ENCODE assay signal across 10 cellular contexts in genomic region chr5:98775246-98775961, GRCh38. TPM values are rescaled to one million over a fixed set of nuclear protein-coding genes. Genes with fewer than 3 reads are reported as not detected.
DNase-seq lines count a peak whose midpoint lies in the region; ATAC-seq, FAIRE-seq and TF ChIP-seq lines count a peak whose summit lies in the region.
"Had no signal": no experiment of that assay in that cellular context is flagged by ENCODE, and none has a peak within 500 bp of the region (broad histone marks: within the 10 kb centered on the region; RNA-seq: fewer than 3 reads in every experiment).

No MANE protein-coding gene starts in this region.

- H3K4me3 Mint-ChIP-seq in CD8-positive, alpha-beta T cell = peak overlapping the region; percentile 95
- peak overlapping the region; percentile 98 for H3K4me3 Mint-ChIP-seq in neural crest cell

- BruUV-seq in endothelial cell of umbilical vein (replicated peaks; lab: Mats Ljungman, UMichigan) = no TSS peak

- no peak for DNase-seq in CD8-positive, alpha-beta T cell
- DNase-seq in NT2/D1 (ENCODE audit: low read depth, low spot score) (no peak), endothelial cell of umbilical vein (ENCODE audit: low read depth, low spot score) (no peak), neural crest cell (ENCODE audit: low read depth, low spot score) (no peak), NOMO-1 (lab: John Stamatoyannopoulos, UW; ENCODE audit: unreplicated experiment in 2 of 2) (no peak), HuH-7.5 (ENCODE audit: low spot score) (no peak), NCI-H1930 (lab: John Stamatoyannopoulos, UW) (no peak)
- DNase-seq: islet precursor cell, SIG-M5 had no signal

- dilution Hi-C loops in endothelial cell of umbilical vein (cut with MboI; ENCODE audit: extremely low pct_ligation_motif_present, low sequenced_read_pairs) = no loop called here

- peak overlapping the region; percentile 93 for H3K4me2 ChIP-seq in endothelial cell of umbilical vein (ENCODE audit: insufficient read depth, low read length)

- no peak for TF ChIP-seq CTCF in CD8-positive, alpha-beta T cell (IDR thresholded peaks at IDR 0.05)
- TF ChIP-seq CTCF in endothelial cell of umbilical vein (IDR thresholded peaks at IDR 0.05; ENCODE audit: extremely low read depth in 1 of 2, insufficient read depth in 1 of 2, low read depth in 1 of 2, low read length in 2 of 2) = no peak
- no peak for TF ChIP-seq CTCF in neural crest cell (conservative IDR thresholded peaks at IDR 0.05)

- peaks cover 74% of the 10 kb centered on the region for H3K79me2 ChIP-seq in endothelial cell of umbilical vein (ENCODE audit: control insufficient read depth, insufficient read depth, low read length)

- H3K27ac ChIP-seq in CD8-positive, alpha-beta T cell (ENCODE audit: low read depth, low read length) = no peak overlapping the region
- peak overlapping the region; percentile 15 for H3K27ac ChIP-seq in endothelial cell of umbilical vein (ENCODE audit: insufficient read depth, low read depth, low read length)

- no peaks in the 10 kb centered on the region for H3K9me3 Mint-ChIP-seq in CD8-positive, alpha-beta T cell
- H3K9me3 Mint-ChIP-seq in neural crest cell = no peaks in the 10 kb centered on the region

- peaks cover 7% of the 10 kb centered on the region for H4K20me1 ChIP-seq in endothelial cell of umbilical vein (replicated peaks; ENCODE audit: control insufficient read depth, extremely low read depth, insufficient read depth, low read length)

- no peak overlapping the region for H3K27ac Mint-ChIP-seq in CD8-positive, alpha-beta T cell
- peak overlapping the region; percentile 88 for H3K27ac Mint-ChIP-seq in neural crest cell (ENCODE audit: unreplicated experiment)

- peaks cover 26% of the 10 kb centered on the region for H3K4me1 ChIP-seq in CD8-positive, alpha-beta T cell (ENCODE audit: insufficient read depth, low read length)
- H3K4me1 ChIP-seq in NT2/D1 (ENCODE audit: insufficient read depth, insufficient read length) (peaks cover 6% of the 10 kb centered on the region), endothelial cell of umbilical vein (ENCODE audit: control insufficient read depth, extremely low read depth, insufficient read depth, low read length) (peaks cover 33% of the 10 kb centered on the region)

- no peaks in the 10 kb centered on the region for H3K9me1 ChIP-seq in endothelial cell of umbilical vein (replicated peaks; ENCODE audit: control insufficient read depth, extremely low read depth, insufficient read depth, low read length)

- H3K4me3 ChIP-seq in CD8-positive, alpha-beta T cell (ENCODE audit: low read depth, low read length) = peak overlapping the region; percentile 70
- peak overlapping the region; percentile 75 for H3K4me3 ChIP-seq in NT2/D1 (ENCODE audit: insufficient read length, low read depth)
- H3K4me3 ChIP-seq in endothelial cell of umbilical vein (replicated peaks in 1 of 3; ENCODE audit: insufficient read depth in 1 of 3, low read depth in 1 of 3, low read length in 3 of 3) = peak overlapping the region; percentile 84 to 98 (median 87)

- POLR2A ChIA-PET in CD8-positive, alpha-beta T cell (lab: Charles Lee) = interaction anchor here (0.7 kb wide), 1 partner anchor 1752 kb away, joined by 3 read pairs; no protein-coding TSS in a partner anchor
- POLR2A ChIA-PET in endothelial cell of umbilical vein (lab: Charles Lee) = no interaction called here

- H3K36me3 Mint-ChIP-seq in CD8-positive, alpha-beta T cell = peaks cover 10% of the 10 kb centered on the region
- H3K36me3 Mint-ChIP-seq in neural crest cell (ENCODE audit: low read depth) = peaks cover 51% of the 10 kb centered on the region

- intact Hi-C loops in CD8-positive, alpha-beta T cell (cut with DNase I, micrococcal nuclease) = loop anchor here (2.0 to 10.0 kb wide), 4 partner anchors 257 to 1971 kb away; partner anchors contain the start of gene ERAP1 (in 1 of the 2)
- intact Hi-C loops in endothelial cell of umbilical vein (cut with micrococcal nuclease) = loop anchor here (10.0 kb wide), 1 partner anchor 1841 kb away; the partner anchor contains the start of gene LNPEP

- H3K9me3 ChIP-seq in CD8-positive, alpha-beta T cell (ENCODE audit: low read length) = no peaks in the 10 kb centered on the region
- H3K9me3 ChIP-seq in NT2/D1 (ENCODE audit: insufficient read depth, low read length) (no peaks in the 10 kb centered on the region), endothelial cell of umbilical vein (replicated peaks; ENCODE audit: control insufficient read depth, insufficient read depth, low read length) (no peaks in the 10 kb centered on the region)

- no peak overlapping the region for H2AFZ ChIP-seq in endothelial cell of umbilical vein (ENCODE audit: low read depth, low read length)

- TF ChIP-seq POLR2A in endothelial cell of umbilical vein (IDR thresholded peaks at IDR 0.05; ENCODE audit: low read depth, low read length) = no peak

- ATAC-seq in CD8-positive, alpha-beta T cell = no peak
- ATAC-seq in GM21576 (IDR thresholded peaks at IDR 0.05; ENCODE audit: unreplicated experiment) = no peak

- H3K36me3 ChIP-seq in CD8-positive, alpha-beta T cell (ENCODE audit: insufficient read depth, low read length) = no peaks in the 10 kb centered on the region
- H3K36me3 ChIP-seq in NT2/D1 (ENCODE audit: insufficient read depth, insufficient read length, low read length) = peaks cover 15% of the 10 kb centered on the region
- peaks cover 2 to 5% of the 10 kb centered on the region in 2 experiments for H3K36me3 ChIP-seq in endothelial cell of umbilical vein (ENCODE audit: control insufficient read depth in 2 of 2, extremely low read depth in 1 of 2, insufficient read depth in 2 of 2, low read length in 2 of 2)

- H3K9ac ChIP-seq in NT2/D1 (ENCODE audit: insufficient read length, low read depth) (peak overlapping the region; percentile 85), endothelial cell of umbilical vein (replicated peaks; ENCODE audit: extremely low read depth, insufficient read depth, low read length) (peak overlapping the region; percentile 97)

- FAIRE-seq in endothelial cell of umbilical vein (lab: Jason Lieb, UNC) = no peak

- no peaks in the 10 kb centered on the region for H3K27me3 ChIP-seq in CD8-positive, alpha-beta T cell (ENCODE audit: insufficient read depth, low read length)
- H3K27me3 ChIP-seq in NT2/D1 (ENCODE audit: insufficient read depth, insufficient read length) = peaks cover 15% of the 10 kb centered on the region
- no peaks in the 10 kb centered on the region for H3K27me3 ChIP-seq in endothelial cell of umbilical vein (ENCODE audit: control insufficient read depth in 2 of 2, insufficient read depth in 2 of 2, low read length in 2 of 2)

- CTCF ChIA-PET in CD8-positive, alpha-beta T cell (lab: Charles Lee) = interaction anchor here (1.3 kb wide), 1 partner anchor 20 kb away, joined by 4 read pairs; no protein-coding TSS in a partner anchor
- CTCF ChIA-PET in endothelial cell of umbilical vein (lab: Charles Lee) = interaction anchor here (1.0 to 1.8 kb wide), 4 partner anchors 20 to 1544 kb away, joined by 3 to 4 read pairs (median 4); no protein-coding TSS in a partner anchor

- peaks cover 49% of the 10 kb centered on the region for H3K4me1 Mint-ChIP-seq in CD8-positive, alpha-beta T cell (ENCODE audit: low read depth)
- peaks cover 75% of the 10 kb centered on the region for H3K4me1 Mint-ChIP-seq in neural crest cell

- peaks cover 22% of the 10 kb centered on the region for H3K27me3 Mint-ChIP-seq in CD8-positive, alpha-beta T cell (ENCODE audit: low read depth)
- peaks cover 12% of the 10 kb centered on the region for H3K27me3 Mint-ChIP-seq in neural crest cell (ENCODE audit: low read depth)

TF ChIP-seq in endothelial cell of umbilical vein, 7 proteins besides CTCF, POLR2A, EP300 and RAD21:
- no peak for TF ChIP-seq EZH2 (IDR thresholded peaks at IDR 0.05; ENCODE audit: borderline replicate concordance, low read depth, low read length, severe bottlenecking)
- TF ChIP-seq, protein P1, sequence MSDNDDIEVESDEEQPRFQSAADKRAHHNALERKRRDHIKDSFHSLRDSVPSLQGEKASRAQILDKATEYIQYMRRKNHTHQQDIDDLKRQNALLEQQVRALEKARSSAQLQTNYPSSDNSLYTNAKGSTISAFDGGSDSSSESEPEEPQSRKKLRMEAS (IDR thresholded peaks at IDR 0.05; ENCODE audit: insufficient read depth, insufficient read length) = no peak

RNA-seq across cellular contexts. Expression of gene RGMB, which starts 1.9 kb away (rescaled TPM):
- 1 to 10 TPM; 5.8 to 6.6 TPM for total RNA-seq in CD8-positive, alpha-beta T cell
- total RNA-seq in endothelial cell of umbilical vein (27.5 and 31.3 TPM in 2 replicates), neural crest cell (98.3 and 99.4 TPM in 2 replicates)
- polyA plus RNA-seq in endothelial cell of umbilical vein = 15.0 and 16.2 TPM in 2 replicates
- polyA plus RNA-seq in endothelial cell of umbilical vein (2011; cell fraction: cytosol; rRNA removed) = 13.5 and 14.2 TPM in 2 replicates
- 29.2 and 29.3 TPM in 2 replicates for polyA plus RNA-seq in endothelial cell of umbilical vein (2011; cell fraction: nucleus; rRNA removed)
- polyA plus RNA-seq in endothelial cell of umbilical vein (2012) = 11.3 and 14.2 TPM in 2 replicates
- 32.2 and 38.1 TPM in 2 replicates for polyA minus RNA-seq in endothelial cell of umbilical vein
- polyA minus RNA-seq in endothelial cell of umbilical vein (2011; cell fraction: cytosol; rRNA and poly(A)+ RNA removed) = 13.5 TPM
- 60.5 and 67.9 TPM in 2 replicates for polyA minus RNA-seq in endothelial cell of umbilical vein (2011; cell fraction: nucleus; rRNA and poly(A)+ RNA removed)
